ENCODE assay signal across 14 cellular contexts in the genomic region with DNA sequence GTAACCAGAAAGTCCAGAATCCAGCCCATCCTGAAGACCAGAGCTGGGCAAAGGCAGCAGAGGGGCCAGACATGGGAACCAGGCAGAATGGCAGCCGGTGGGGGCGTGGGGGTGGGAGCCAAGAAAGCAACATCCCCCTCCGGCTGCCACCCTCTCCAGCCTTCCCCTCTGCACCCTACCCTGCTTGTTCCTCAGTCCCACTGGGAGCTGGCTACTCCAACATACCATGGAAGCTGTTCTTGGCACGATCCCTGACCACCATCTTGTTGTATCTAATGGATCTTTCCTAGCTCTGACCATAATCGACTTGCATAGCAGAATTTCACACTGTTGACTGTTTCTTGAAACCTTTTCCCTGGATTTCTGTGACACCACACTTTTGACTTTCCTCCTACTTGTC.
"Had no signal": no experiment of that assay in that cellular context is flagged by ENCODE, and none has a peak within 500 bp of the region (broad histone marks: within the 10 kb centered on the region; RNA-seq: fewer than 3 reads in every experiment).

No MANE protein-coding gene starts in this region.

- H3K36me3 ChIP-seq: colonic mucosa, neutrophil had no signal

- H3K4me1 Mint-ChIP-seq: mesothelial cell of epicardium had no signal

- H3K27me3 Mint-ChIP-seq: activated T-helper 17 cell treated with anti-CD3 and anti-CD28 coated beads, Interleukin-2, amount 50 U/mL, for 72 hours had no signal

- H3K27me3 ChIP-seq: colonic mucosa, foreskin keratinocyte, neutrophil, thyroid gland had no signal

- H3K4me3 Mint-ChIP-seq: activated T-helper 17 cell treated with anti-CD3 and anti-CD28 coated beads, Interleukin-2, amount 50 U/mL, for 72 hours; mesothelial cell of epicardium had no signal

- H3K4me3 ChIP-seq: colonic mucosa, lower lobe of right lung, thyroid gland had no signal

- H3K27ac Mint-ChIP-seq: activated T-helper 17 cell treated with anti-CD3 and anti-CD28 coated beads, Interleukin-2, amount 50 U/mL, for 72 hours; mesothelial cell of epicardium had no signal

- H3K27ac ChIP-seq: colonic mucosa, foreskin keratinocyte, lower lobe of right lung, neutrophil, thyroid gland had no signal

- H3K4me1 ChIP-seq: colonic mucosa, foreskin keratinocyte had no signal

- H3K9me3 ChIP-seq: colonic mucosa, lower lobe of right lung, neutrophil, thyroid gland had no signal

- DNase-seq: activated CD4-positive, alpha-beta T cell treated with anti-CD3 and anti-CD28 coated beads, Interleukin-2, amount 50 U/mL, for 1 hour; activated naive CD4-positive, alpha-beta T cell treated with Interleukin-2 at 50 U/mL for 16 hours; caudate nucleus; colonic mucosa; foreskin keratinocyte; glutamatergic neuron; hypothalamus; lower lobe of right lung; stimulated activated CD4-positive, alpha-beta T cell treated with anti-CD3 and anti-CD28 coated beads, Interleukin-1b, Interleukin-23, amount 100 ng/mL, for 48 hours; SW 1271; thyroid gland had no signal

- H3K9me3 Mint-ChIP-seq: activated T-helper 17 cell treated with anti-CD3 and anti-CD28 coated beads, Interleukin-2, amount 50 U/mL, for 72 hours; mesothelial cell of epicardium had no signal

- ATAC-seq: activated T-helper 17 cell treated with anti-CD3 and anti-CD28 coated beads, Interleukin-2, amount 50 U/mL, for 72 hours; foreskin keratinocyte; lower lobe of right lung had no signal
